In genomic region chr15:71337197-71337845, GRCh38 we compare ENCODE assay signal across 11 cellular contexts.
A peak's percentile ranks its signal among the peaks of the same experiment; 100 is the strongest.
DNase-seq lines count a peak whose midpoint lies in the region; ATAC-seq, FAIRE-seq and TF ChIP-seq lines count a peak whose summit lies in the region.
"Had no signal": no experiment of that assay in that cellular context is flagged by ENCODE, and none has a peak within 500 bp of the region (broad histone marks: within the 10 kb centered on the region; RNA-seq: fewer than 3 reads in every experiment).

No MANE protein-coding gene starts in this region.

- H3K9me3 ChIP-seq in kidney (ENCODE audit: control insufficient read depth in 1 of 2, low read length in 2 of 2) = no peaks in the 10 kb centered on the region
- H3K9me3 ChIP-seq: Peyer's patch had no signal

- no peaks in the 10 kb centered on the region for H3K36me3 ChIP-seq in kidney (ENCODE audit: control insufficient read depth in 1 of 2, insufficient read depth in 2 of 2, low read length in 2 of 2)
- H3K36me3 ChIP-seq: Peyer's patch had no signal

- no peak overlapping the region for H3K9ac ChIP-seq in kidney (ENCODE audit: low read length in 2 of 2)

- FAIRE-seq in kidney (lab: Jason Lieb, UNC) = no peak
- FAIRE-seq: A204.1 had no signal

- DNase-seq in NCI-H748 (lab: John Stamatoyannopoulos, UW; ENCODE audit: unreplicated experiment) = peak; percentile 17
- DNase-seq in NCI-H748 treated with DMSO at 0.1 percent for 48 hours (lab: John Stamatoyannopoulos, UW) = no peak
- peak; percentile 36 for DNase-seq in amniotic stem cell (lab: John Stamatoyannopoulos, UW)
- peak; percentile 78 for DNase-seq in kidney
- DNase-seq in ureter (ENCODE audit: low spot score) = peak; percentile 56
- DNase-seq in SW 1271 (lab: John Stamatoyannopoulos, UW) = no peak
- DNase-seq: activated B cell treated with CpG ODN at 0.5 μM for 24 hours, Peyer's patch had no signal

- peak overlapping the region; percentile 64 to 76 for H3K27ac ChIP-seq in kidney (ENCODE audit: low read depth in 2 of 2, low read length in 2 of 2)

- TF ChIP-seq CTCF in kidney (IDR thresholded peaks at IDR 0.05; ENCODE audit: borderline replicate concordance, extremely low read depth, insufficient read depth) = no peak

- H3K4me1 ChIP-seq in kidney (ENCODE audit: control insufficient read depth in 1 of 2, insufficient read depth in 1 of 2, low read depth in 1 of 2, low read length in 2 of 2) = peaks cover 0 to 8% of the 10 kb centered on the region in 2 donors
- H3K4me1 ChIP-seq: Peyer's patch had no signal

- H3K4me3 ChIP-seq in kidney (ENCODE audit: low read length in 2 of 2) = no peak overlapping the region
- H3K4me3 ChIP-seq: Peyer's patch had no signal

- no peak for ATAC-seq in HG02981 (IDR thresholded peaks at IDR 0.05; ENCODE audit: unreplicated experiment)
- no peak for ATAC-seq in GM19324 (IDR thresholded peaks at IDR 0.05; ENCODE audit: low FRiP score, unreplicated experiment)

- intact Hi-C loops in kidney (cut with DNase I) = no loop called here

Comparison
In these comparisons a context has a peak if more than half of its experiments do, and no peak if none do; other contexts are left out.
1. DNase-seq: peak in NCI-H748 (single experiment), amniotic stem cell (single experiment), kidney (single experiment) and ureter (single experiment); none in NCI-H748 treated with DMSO at 0.1 percent for 48 hours (single experiment) and SW 1271 (0 of 2).